Comparison of ENCODE assay signal across 8 cellular contexts in the genomic region with DNA sequence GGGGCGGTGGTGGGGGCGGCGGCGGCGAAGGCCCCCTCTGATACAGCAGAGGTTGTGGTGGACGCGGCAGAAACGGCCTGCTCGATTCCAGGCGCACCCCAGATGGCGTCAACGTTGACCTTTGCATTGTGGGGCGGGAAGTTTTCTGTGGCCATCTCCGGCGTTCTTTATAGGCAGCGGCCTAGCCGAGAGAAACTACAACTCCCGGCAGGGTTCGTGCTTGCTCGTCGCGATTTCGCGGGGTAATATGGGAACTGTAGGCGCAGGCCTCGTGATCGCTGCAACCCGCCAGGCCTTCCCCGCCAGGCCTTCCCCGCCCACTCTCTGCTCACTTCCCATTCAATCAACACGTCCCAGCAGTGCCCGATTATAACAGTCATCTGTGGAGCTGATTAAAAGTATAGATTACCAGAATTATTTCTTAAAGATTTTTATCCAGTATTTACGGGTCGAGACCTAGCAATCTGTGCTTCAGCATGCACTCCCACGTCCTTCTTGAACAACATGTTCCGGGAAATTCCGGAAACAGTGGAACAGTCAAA.
A peak's percentile ranks its signal among the peaks of the same experiment; 100 is the strongest.
DNase-seq lines count a peak whose midpoint lies in the region; ATAC-seq lines count a peak whose summit lies in the region.

A gene (minus strand): TSS at position 74 of the 542 bp plus-strand sequence. CDS start 214 bp downstream, outside the sequence.

- peak; percentile 77 to 98 (median 96) for DNase-seq in C1 segment of cervical spinal cord (lab: John Stamatoyannopoulos, UW)
- peak; percentile 97 for DNase-seq in NCI-H748 treated with DMSO at 0.1 percent for 48 hours (lab: John Stamatoyannopoulos, UW)
- peak; percentile 83 to 96 for DNase-seq in activated CD4-positive, alpha-beta T cell treated with anti-CD3 and anti-CD28 coated beads, Interleukin-2, amount 50 U/mL, for 24 hours (ENCODE audit: low read depth in 1 of 2, low spot score in 1 of 2)
- DNase-seq in dedifferentiated amniotic fluid mesenchymal stem cell (ENCODE audit: extremely low spot score), result peak; percentile 98
- peak; percentile 99 for DNase-seq in left kidney (ENCODE audit: low read depth, low spot score)
- peak; percentile 96 for DNase-seq in stimulated activated CD4-positive, alpha-beta T cell treated with anti-CD3 and anti-CD28 coated beads, Interleukin-1b, Interleukin-23, amount 100 ng/mL, for 48 hours

- ATAC-seq in GM19397 (IDR thresholded peaks at IDR 0.05; ENCODE audit: unreplicated experiment), result peak; percentile 91
- peak; percentile 93 for ATAC-seq in HG03565 (IDR thresholded peaks at IDR 0.05; ENCODE audit: unreplicated experiment)

Comparison
In these comparisons a context has a peak if more than half of its experiments do, and no peak if none do; other contexts are left out.
1. Peak in every context shown above with its lines: DNase-seq and ATAC-seq.